11 cellular contexts compared by ENCODE assay signal in genomic region chr22:31295831-31296230, GRCh38. TPM values are rescaled to one million over a fixed set of nuclear protein-coding genes. Genes with fewer than 3 reads are reported as not detected.
DNase-seq lines count a peak whose midpoint lies in the region; ATAC-seq, FAIRE-seq and TF ChIP-seq lines count a peak whose summit lies in the region.
"Had no signal": no experiment of that assay in that cellular context is flagged by ENCODE, and none has a peak within 500 bp of the region (broad histone marks: within the 10 kb centered on the region; RNA-seq: fewer than 3 reads in every experiment).

No MANE protein-coding gene starts in this region.

- 42% methylated on average over 1 of the region's 1 CpG for WGBS in esophagus muscularis mucosa
- 19 to 52% (median 39%) methylated on average over 1 of the region's 1 CpG for WGBS in small intestine, 3 donors

- no peak for TF ChIP-seq EP300 in esophagus muscularis mucosa (IDR thresholded peaks at IDR 0.05)

- FAIRE-seq in small intestine (lab: Jason Lieb, UNC) (no peak), GM19239 (lab: Jason Lieb, UNC) (no peak)

- CTCF ChIA-PET in PC-9 (lab: Charles Lee) = no interaction called here

- H3F3A ChIP-seq in PC-9 (ENCODE audit: insufficient read depth, low read depth) = peaks cover 24% of the 10 kb centered on the region

- H3K36me3 ChIP-seq in PC-9 (ENCODE audit: low read depth) (no peaks in the 10 kb centered on the region), esophagus muscularis mucosa (no peaks in the 10 kb centered on the region), small intestine (ENCODE audit: control insufficient read depth in 2 of 2, insufficient read depth in 2 of 2, low read length in 2 of 2) (no peaks in the 10 kb centered on the region)

- H3K9me2 ChIP-seq in PC-9 (ENCODE audit: insufficient read depth) = no peaks in the 10 kb centered on the region

- no peaks in the 10 kb centered on the region for H3K27me3 ChIP-seq in PC-9 (ENCODE audit: insufficient read depth, low read depth)
- H3K27me3 ChIP-seq in esophagus muscularis mucosa = no peaks in the 10 kb centered on the region
- no peaks in the 10 kb centered on the region for H3K27me3 ChIP-seq in small intestine (ENCODE audit: control insufficient read depth in 2 of 2, insufficient read depth in 2 of 2, low read length in 2 of 2)
- H3K27me3 ChIP-seq: body of pancreas had no signal

- no peak for TF ChIP-seq POLR2A in esophagus muscularis mucosa (IDR thresholded peaks at IDR 0.05; ENCODE audit: low read depth)

- TF ChIP-seq CTCF in PC-9 (conservative IDR thresholded peaks at IDR 0.05) (no peak), esophagus muscularis mucosa (IDR thresholded peaks at IDR 0.05) (no peak)

- H3K4me3 ChIP-seq in PC-9 (no peak overlapping the region), esophagus muscularis mucosa (peak overlapping the region in 1 of 4 donors; percentile 16), small intestine (ENCODE audit: low read depth in 1 of 2, low read length in 2 of 2) (no peak overlapping the region)
- H3K4me3 ChIP-seq: body of pancreas had no signal

- H3K79me2 ChIP-seq in PC-9 (ENCODE audit: low read depth) = no peaks in the 10 kb centered on the region

- intact Hi-C loops in PC-9 (cut with micrococcal nuclease; ENCODE audit: unreplicated experiment) = no loop called here
- intact Hi-C loops in esophagus muscularis mucosa (cut with DNase I) = no loop called here

- no peak overlapping the region for H2AFZ ChIP-seq in PC-9

- POLR2A ChIA-PET in PC-9 (lab: Charles Lee; ENCODE audit: unreplicated experiment) = interaction anchor here (0.6 to 0.7 kb wide), 3 partner anchors 50 to 308 kb away, joined by 3 to 7 read pairs (median 5); partner anchors contain the start of gene PATZ1

- BruUV-seq in PC-9 (replicated peaks; lab: Mats Ljungman, UMichigan) = no TSS peak

- no peaks in the 10 kb centered on the region for H4K20me1 ChIP-seq in PC-9 (ENCODE audit: insufficient read depth)

- no peak for ATAC-seq in GM21529 (IDR thresholded peaks at IDR 0.05; ENCODE audit: unreplicated experiment)
- ATAC-seq: body of pancreas had no signal

- H3K4me2 ChIP-seq in PC-9 = peak overlapping the region; percentile 61

- H3K9me3 ChIP-seq in PC-9 (ENCODE audit: insufficient read depth, low read depth) (no peaks in the 10 kb centered on the region; the same call in 1 of the 2 replicates), esophagus muscularis mucosa (no peaks in the 10 kb centered on the region), small intestine (ENCODE audit: control insufficient read depth, low read depth) (no peaks in the 10 kb centered on the region)
- H3K9me3 ChIP-seq: body of pancreas had no signal

- H3K27ac ChIP-seq in PC-9 (peak overlapping the region; percentile 90), esophagus muscularis mucosa (replicated peaks in 1 of 4) (peak overlapping the region; percentile 66 to 99 (median 73)), small intestine (ENCODE audit: low read depth in 1 of 2, low read length in 1 of 2) (peak overlapping the region; percentile 37 to 67)

- peak; percentile 44 for DNase-seq in EH (ENCODE audit: low read depth)
- peak in 1 of 2 experiments; percentile 80 for DNase-seq in PC-9
- no peak for DNase-seq in esophagus muscularis mucosa (ENCODE audit: extremely low spot score)
- no peak for DNase-seq in small intestine
- DNase-seq in activated CD8-positive, alpha-beta memory T cell treated with anti-CD3 and anti-CD28 coated beads, Interleukin-2, amount 50 U/mL, for 4 hours = no peak
- DNase-seq in GM19239 (ENCODE audit: insufficient read length, low spot score) = no peak
- no peak for DNase-seq in cerebellar nuclear complex (lab: John Stamatoyannopoulos, UW)
- DNase-seq: body of pancreas; islet precursor cell; stimulated activated CD4-positive, alpha-beta T cell treated with anti-CD3 and anti-CD28 coated beads, Interleukin-2, amount 100 ng/mL, for 24 hours had no signal

- H3K4me1 ChIP-seq in PC-9 (replicated peaks; ENCODE audit: insufficient read depth) (peaks cover 51% of the 10 kb centered on the region), esophagus muscularis mucosa (peaks cover 30 to 59% (median 50%) of the 10 kb centered on the region in 4 donors), small intestine (ENCODE audit: control insufficient read depth in 2 of 2, insufficient read depth in 1 of 2, low read depth in 1 of 2, low read length in 1 of 2) (peaks cover 0 to 2% of the 10 kb centered on the region in 2 donors)

RNA-seq across cellular contexts. Expression of gene PIK3IP1, which starts 3.5 kb away (rescaled TPM):
- total RNA-seq in PC-9 (2021) (15.7 and 17.4 TPM in 2 replicates), esophagus muscularis mucosa (10 to 100 TPM; 34.5 to 49.1 (median 39.8) TPM)
- 10 to 100 TPM in 1 of 3 donors, 1 to 10 TPM in 2; 3.1 to 16.4 (median 5.7) TPM for polyA plus RNA-seq in small intestine

RNA-seq across cellular contexts. Expression of gene PATZ1, which starts 50.3 kb away (rescaled TPM):
- total RNA-seq in PC-9 (2021) (27.9 and 28.2 TPM in 2 replicates), esophagus muscularis mucosa (10 to 100 TPM; 12.9 to 20.6 (median 17.0) TPM)
- polyA plus RNA-seq in small intestine = 10 to 100 TPM in 1 of 3 donors, 1 to 10 TPM in 2; 4.2 to 19.9 (median 5.7) TPM
